Comparison of ENCODE assay signal across 14 cellular contexts in the genomic region with DNA sequence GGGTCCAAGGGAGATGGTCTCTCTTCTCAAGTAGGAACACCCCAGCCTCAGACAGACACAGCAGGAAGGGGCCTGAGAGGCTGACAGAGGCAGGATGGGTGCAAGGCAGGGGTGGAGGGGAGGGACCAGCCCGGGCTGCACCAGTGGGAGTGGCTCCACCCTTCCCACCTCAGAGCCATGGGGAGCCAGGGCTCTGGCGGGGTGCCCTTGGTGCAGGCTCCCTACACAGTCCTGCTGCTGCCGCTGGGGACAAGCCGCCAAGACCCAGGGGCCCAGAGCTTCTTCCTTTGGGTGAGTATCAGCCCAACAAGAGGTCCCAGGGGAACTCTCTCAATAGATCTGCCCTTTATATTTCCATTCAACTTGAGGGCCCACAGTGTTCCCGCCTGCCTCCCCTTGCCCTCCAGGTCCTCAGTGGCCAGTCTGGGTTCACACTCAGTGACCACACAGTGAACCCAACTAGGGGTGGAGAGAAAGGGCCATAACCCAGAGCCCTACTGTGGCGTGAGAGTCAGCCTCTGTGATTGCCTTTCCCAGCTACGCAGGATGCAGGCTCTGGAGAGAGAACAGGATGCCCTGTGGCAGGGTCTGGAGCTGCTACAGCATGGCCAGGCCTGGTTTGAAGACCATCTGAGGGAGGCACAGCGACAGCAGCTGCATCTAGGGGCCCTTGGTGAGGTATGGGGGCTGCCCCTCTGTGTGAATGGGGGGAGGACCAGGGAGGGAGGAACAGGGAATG. TPM values are rescaled to one million over a fixed set of nuclear protein-coding genes. Genes with fewer than 3 reads are reported as not detected.
DNase-seq lines count a peak whose midpoint lies in the region; TF ChIP-seq lines count a peak whose summit lies in the region.
"Had no signal": no experiment of that assay in that cellular context is flagged by ENCODE, and none has a peak within 500 bp of the region (broad histone marks: within the 10 kb centered on the region; RNA-seq: fewer than 3 reads in every experiment).

No MANE protein-coding gene starts in this region.

- DNase-seq in H7 (peak; percentile 43), chondrocyte (ENCODE audit: low spot score) (no peak), tibial nerve (ENCODE audit: low spot score in 2 of 2) (no peak), H4 (ENCODE audit: low spot score) (no peak), COLO668 (lab: John Stamatoyannopoulos, UW; ENCODE audit: unreplicated experiment) (no peak)
- no peak for DNase-seq in stimulated activated CD8-positive, alpha-beta memory T cell treated with anti-CD3 and anti-CD28 coated beads, Interleukin-4, amount 100 ng/mL, for 48 hours
- DNase-seq: activated naive CD4-positive, alpha-beta T cell treated with Interleukin-2 at 50 U/mL for 16 hours; NCI-H1694 treated with DMSO at 0.1 percent for 48 hours; NCI-H510A had no signal

- TF ChIP-seq POLR2A in tibial nerve (IDR thresholded peaks at IDR 0.05), result no peak

- peaks cover 10% of the 10 kb centered on the region for H3K4me1 Mint-ChIP-seq in chondrocyte (ENCODE audit: low read depth)
- H3K4me1 Mint-ChIP-seq in nephron, result peaks cover 15% of the 10 kb centered on the region
- H3K4me1 Mint-ChIP-seq: B cell had no signal

- H3K27me3 Mint-ChIP-seq in chondrocyte (ENCODE audit: low read depth) (no peaks in the 10 kb centered on the region), nephron (ENCODE audit: low read depth) (no peaks in the 10 kb centered on the region)
- H3K27me3 Mint-ChIP-seq: B cell had no signal

- H3K4me3 Mint-ChIP-seq in chondrocyte (ENCODE audit: unreplicated experiment) (no peak overlapping the region), nephron (peak overlapping the region in 2 of 3 experiments; percentile 22 to 32)
- H3K4me3 Mint-ChIP-seq: B cell had no signal

- no peaks in the 10 kb centered on the region for H3K9me3 ChIP-seq in BLaER1 treated with 17β-estradiol and CSF1 and Interleukin-3, amounts not matched to agents 10 nM and 100 nM (replicated peaks in 1 of 11)
- H3K9me3 ChIP-seq in tibial nerve, result no peaks in the 10 kb centered on the region
- H3K9me3 ChIP-seq: prostate gland had no signal

- H3K9ac ChIP-seq in BLaER1 treated with 17β-estradiol and CSF1 and Interleukin-3, amounts not matched to agents 10 nM and 100 nM, result peak overlapping the region in 4 of 11 experiments; percentile 0 to 50 (median 20); a peak in 4 of 22 replicates

- H3K36me3 ChIP-seq in BLaER1 treated with 17β-estradiol and CSF1 and Interleukin-3, amounts not matched to agents 10 nM and 100 nM, result peaks cover 7 to 77% (median 61%) of the 10 kb centered on the region in 11 experiments; a peak in 20 of 22 replicates
- H3K36me3 ChIP-seq in H7 (replicated peaks; ENCODE audit: control insufficient read depth, insufficient read depth, low read length), result peaks cover 22% of the 10 kb centered on the region
- peaks cover 0 to 45% (median 0%) of the 10 kb centered on the region in 3 donors for H3K36me3 ChIP-seq in tibial nerve
- H3K36me3 ChIP-seq: prostate gland had no signal

- peaks cover 11 to 30% (median 26%) of the 10 kb centered on the region in 10 experiments for H3K4me1 ChIP-seq in BLaER1 treated with 17β-estradiol and CSF1 and Interleukin-3, amounts not matched to agents 10 nM and 100 nM
- peaks cover 0 to 21% (median 0%) of the 10 kb centered on the region in 4 donors for H3K4me1 ChIP-seq in tibial nerve
- H3K4me1 ChIP-seq: prostate gland had no signal

- peak overlapping the region; percentile 39 for H3K27ac Mint-ChIP-seq in chondrocyte (ENCODE audit: unreplicated experiment)
- peak overlapping the region; percentile 76 to 90 (median 87) for H3K27ac Mint-ChIP-seq in nephron
- H3K27ac Mint-ChIP-seq: B cell had no signal

- H3K36me3 Mint-ChIP-seq in chondrocyte (ENCODE audit: low read depth) (peaks cover 6% of the 10 kb centered on the region), nephron (ENCODE audit: low read depth) (peaks cover 21% of the 10 kb centered on the region)

- no peaks in the 10 kb centered on the region for H3K27me3 ChIP-seq in BLaER1 treated with 17β-estradiol and CSF1 and Interleukin-3, amounts not matched to agents 10 nM and 100 nM
- H3K27me3 ChIP-seq in H7 (ENCODE audit: control insufficient read depth, insufficient read depth, low read length) (no peaks in the 10 kb centered on the region; the same call in 1 of the 2 replicates), tibial nerve (no peaks in the 10 kb centered on the region)

- H4K20me1 ChIP-seq in BLaER1 treated with 17β-estradiol and CSF1 and Interleukin-3, amounts not matched to agents 10 nM and 100 nM, result no peaks in the 10 kb centered on the region

- 40 to 61% methylated on average over 4 to 7 of the region's 8 CpGs for WGBS in tibial nerve, 2 donors

- TF ChIP-seq CTCF in chondrocyte (IDR thresholded peaks at IDR 0.05) (no peak), nephron (IDR thresholded peaks at IDR 0.05; ENCODE audit: unreplicated experiment in 3 of 3) (no peak), tibial nerve (IDR thresholded peaks at IDR 0.05) (no peak)

- no peak overlapping the region for H3K4me3 ChIP-seq in BLaER1 treated with 17β-estradiol and CSF1 and Interleukin-3, amounts not matched to agents 10 nM and 100 nM
- H3K4me3 ChIP-seq in H7 (ENCODE audit: insufficient read depth, low read depth, low read length) (no peak overlapping the region), tibial nerve (no peak overlapping the region)
- H3K4me3 ChIP-seq: prostate gland had no signal

- peak overlapping the region in 10 of 11 experiments; percentile 7 to 62 (median 27); a peak in 13 of 22 replicates for H3K4me2 ChIP-seq in BLaER1 treated with 17β-estradiol and CSF1 and Interleukin-3, amounts not matched to agents 10 nM and 100 nM

- TF ChIP-seq EP300 in tibial nerve (IDR thresholded peaks at IDR 0.05), result no peak

- H3K9me3 Mint-ChIP-seq in chondrocyte (ENCODE audit: low read depth), result no peaks in the 10 kb centered on the region
- H3K9me3 Mint-ChIP-seq in nephron, result no peaks in the 10 kb centered on the region

- H3K27ac ChIP-seq in BLaER1 treated with 17β-estradiol and CSF1 and Interleukin-3, amounts not matched to agents 10 nM and 100 nM, result peak overlapping the region in 4 of 11 experiments; percentile 13 to 42 (median 22); a peak in 4 of 22 replicates
- peak overlapping the region in 2 of 4 donors; percentile 54 to 61 for H3K27ac ChIP-seq in tibial nerve
- H3K27ac ChIP-seq: prostate gland had no signal

RNA-seq across cellular contexts. Expression of gene SAPCD1, which starts 0.6 kb away (rescaled TPM):
- 1.8 and 7.7 TPM in 2 replicates for total RNA-seq in H7 (2014; rRNA removed; shearing (Covaris generic))
- total RNA-seq in chondrocyte (1.3 to 2.4 TPM (median 1.4 TPM) in 3 replicates), tibial nerve (1 to 10 TPM in 3 of 4 donors, not detected in 1; 1.5 to 5.5 (median 4.8) TPM)
- total RNA-seq in H4 (2014; rRNA removed; shearing (Covaris generic)), result 0.21 and 2.8 TPM in 2 replicates

RNA-seq across cellular contexts. Expression of gene VWA7, which starts 14.1 kb away (rescaled TPM):
- total RNA-seq in H7 (2014; rRNA removed; shearing (Covaris generic)), result 0.44 and 2.1 TPM in 2 replicates
- 0.15 to 0.62 TPM (median 0.17 TPM) in 3 replicates for total RNA-seq in chondrocyte
- under 1 TPM; 0.21 to 0.66 (median 0.35) TPM for total RNA-seq in tibial nerve
- total RNA-seq in H4 (2014; rRNA removed; shearing (Covaris generic)), result 0.37 and 2.2 TPM in 2 replicates
- total RNA-seq: SK-MEL-5 had no signal

RNA-seq across cellular contexts. Expression of gene MSH5, which starts 23.2 kb away (rescaled TPM):
- total RNA-seq in H7 (2014; rRNA removed; shearing (Covaris generic)), result 19.5 and 28.4 TPM in 2 replicates
- 8.4 to 17.4 TPM (median 9.4 TPM) in 3 replicates for total RNA-seq in chondrocyte
- 10 to 100 TPM; 12.2 to 25.5 (median 18.4) TPM for total RNA-seq in tibial nerve
- total RNA-seq in H4 (2014; rRNA removed; shearing (Covaris generic)), result 5.3 and 10.8 TPM in 2 replicates

RNA-seq across cellular contexts. Expression of gene CLIC1, which starts 26.7 kb away (rescaled TPM):
- total RNA-seq in H7 (2014; rRNA removed; shearing (Covaris generic)), result 456 and 621 TPM in 2 replicates
- total RNA-seq in chondrocyte (256 to 328 TPM (median 317 TPM) in 3 replicates), tibial nerve (100 to 1,000 TPM; 216 to 341 (median 246) TPM)
- 710 and 730 TPM in 2 replicates for total RNA-seq in H4 (2014; rRNA removed; shearing (Covaris generic))

RNA-seq across cellular contexts. Expression of gene VARS1, which starts 32.5 kb away (rescaled TPM):
- total RNA-seq in H7 (2014; rRNA removed; shearing (Covaris generic)), result 114 and 115 TPM in 2 replicates
- 71.1 to 101 TPM (median 71.9 TPM) in 3 replicates for total RNA-seq in chondrocyte
- total RNA-seq in tibial nerve, result 10 to 100 TPM; 40.8 to 58.6 (median 50.1) TPM
- total RNA-seq in H4 (2014; rRNA removed; shearing (Covaris generic)), result 37.3 and 37.5 TPM in 2 replicates
